Comparison of ENCODE assay signal across 25 cellular contexts in genomic region chr5:18043344-18043743, GRCh38.
A peak's percentile ranks its signal among the peaks of the same experiment; 100 is the strongest.
DNase-seq lines count a peak whose midpoint lies in the region; TF ChIP-seq lines count a peak whose summit lies in the region.
"Had no signal": no experiment of that assay in that cellular context is flagged by ENCODE, and none has a peak within 500 bp of the region (broad histone marks: within the 10 kb centered on the region; RNA-seq: fewer than 3 reads in every experiment).

No MANE protein-coding gene starts in this region.

- no peaks in the 10 kb centered on the region for H3K79me2 ChIP-seq in PC-9 (ENCODE audit: low read depth)

- H3K27ac Mint-ChIP-seq in activated T-helper 1 cell treated with anti-CD3 and anti-CD28 coated beads, Interleukin-12 subunit alpha, Interleukin-12 subunit beta, Interleukin-2, Interleukin-4 antibody, amounts not matched to agents 30 ng/mL and 10 ng/mL and 1 ng/mL, durations not matched to agents 14 hours and 24 hours and 36 hours, result no peak overlapping the region
- no peak overlapping the region for H3K27ac Mint-ChIP-seq in activated CD4-positive, alpha-beta memory T cell treated with anti-CD3 and anti-CD28 coated beads for 36 hours
- no peak overlapping the region for H3K27ac Mint-ChIP-seq in immature natural killer cell
- H3K27ac Mint-ChIP-seq: activated B cell treated with CpG ODN at 0.5 μM for 24 hours; activated naive CD8-positive, alpha-beta T cell; activated T-helper 17 cell treated with anti-CD3 and anti-CD28 coated beads, Interleukin-2, amount 50 U/mL, for 72 hours; CD14-positive monocyte; memory B cell; stimulated activated naive CD8-positive, alpha-beta T cell treated with anti-CD3 and anti-CD28 coated beads, Interleukin-15, amount 100 ng/mL, for 72 hours had no signal

- H3K9me3 ChIP-seq in PC-9 (ENCODE audit: insufficient read depth, low read depth) (no peaks in the 10 kb centered on the region; the same call in 1 of the 2 replicates), HAP-1 (no peaks in the 10 kb centered on the region)
- H3K9me3 ChIP-seq: prostate gland, thyroid gland had no signal

- no peak overlapping the region for H3K27ac ChIP-seq in PC-9
- H3K27ac ChIP-seq: dorsolateral prefrontal cortex, prostate gland, thyroid gland had no signal

- H2AFZ ChIP-seq in PC-9, result peak overlapping the region; percentile 26; the same call in 1 of the 2 replicates

- no peaks in the 10 kb centered on the region for H3K9me3 Mint-ChIP-seq in activated T-helper 1 cell treated with anti-CD3 and anti-CD28 coated beads, Interleukin-12 subunit alpha, Interleukin-12 subunit beta, Interleukin-2, Interleukin-4 antibody, amounts not matched to agents 30 ng/mL and 10 ng/mL and 1 ng/mL, durations not matched to agents 14 hours and 24 hours and 36 hours
- peaks cover 7% of the 10 kb centered on the region for H3K9me3 Mint-ChIP-seq in activated CD4-positive, alpha-beta memory T cell treated with anti-CD3 and anti-CD28 coated beads for 36 hours
- peaks cover 0 to 29% (median 12%) of the 10 kb centered on the region in 6 donors for H3K9me3 Mint-ChIP-seq in immature natural killer cell
- H3K9me3 Mint-ChIP-seq: activated B cell treated with CpG ODN at 0.5 μM for 24 hours; activated T-helper 17 cell treated with anti-CD3 and anti-CD28 coated beads, Interleukin-2, amount 50 U/mL, for 72 hours; memory B cell had no signal

- no peaks in the 10 kb centered on the region for H3K27me3 Mint-ChIP-seq in activated T-helper 1 cell treated with anti-CD3 and anti-CD28 coated beads, Interleukin-12 subunit alpha, Interleukin-12 subunit beta, Interleukin-2, Interleukin-4 antibody, amounts not matched to agents 30 ng/mL and 10 ng/mL and 1 ng/mL, durations not matched to agents 14 hours and 24 hours and 36 hours (ENCODE audit: insufficient read depth)
- H3K27me3 Mint-ChIP-seq in activated CD4-positive, alpha-beta memory T cell treated with anti-CD3 and anti-CD28 coated beads for 36 hours, result no peaks in the 10 kb centered on the region
- H3K27me3 Mint-ChIP-seq in immature natural killer cell (ENCODE audit: low read depth in 3 of 3), result peaks cover 0 to 1% (median 0%) of the 10 kb centered on the region in 3 donors
- H3K27me3 Mint-ChIP-seq: activated B cell treated with CpG ODN at 0.5 μM for 24 hours; activated naive CD8-positive, alpha-beta T cell; activated T-helper 17 cell treated with anti-CD3 and anti-CD28 coated beads, Interleukin-2, amount 50 U/mL, for 72 hours; central memory CD8-positive, alpha-beta T cell; memory B cell; stimulated activated naive CD8-positive, alpha-beta T cell treated with anti-CD3 and anti-CD28 coated beads, Interleukin-15, amount 100 ng/mL, for 72 hours had no signal

- no peak overlapping the region for H3K4me3 ChIP-seq in PC-9
- no peak overlapping the region for H3K4me3 ChIP-seq in epithelial cell of esophagus (ENCODE audit: low read length)
- no peak overlapping the region for H3K4me3 ChIP-seq in HAP-1
- H3K4me3 ChIP-seq: dorsolateral prefrontal cortex, prostate gland, thyroid gland had no signal

- H3K36me3 Mint-ChIP-seq in activated T-helper 1 cell treated with anti-CD3 and anti-CD28 coated beads, Interleukin-12 subunit alpha, Interleukin-12 subunit beta, Interleukin-2, Interleukin-4 antibody, amounts not matched to agents 30 ng/mL and 10 ng/mL and 1 ng/mL, durations not matched to agents 14 hours and 24 hours and 36 hours (ENCODE audit: low read depth), result no peaks in the 10 kb centered on the region
- no peaks in the 10 kb centered on the region for H3K36me3 Mint-ChIP-seq in activated CD4-positive, alpha-beta memory T cell treated with anti-CD3 and anti-CD28 coated beads for 36 hours
- H3K36me3 Mint-ChIP-seq in immature natural killer cell, result no peaks in the 10 kb centered on the region
- H3K36me3 Mint-ChIP-seq: activated naive CD8-positive, alpha-beta T cell; CD14-positive monocyte; memory B cell had no signal

- H3K27me3 ChIP-seq in PC-9 (ENCODE audit: insufficient read depth, low read depth) (no peaks in the 10 kb centered on the region), HAP-1 (ENCODE audit: low read depth) (no peaks in the 10 kb centered on the region)
- H3K27me3 ChIP-seq: dorsolateral prefrontal cortex, thyroid gland had no signal

- H3F3A ChIP-seq in PC-9 (ENCODE audit: insufficient read depth, low read depth), result no peaks in the 10 kb centered on the region

- intact Hi-C loops in PC-9 (cut with micrococcal nuclease; ENCODE audit: unreplicated experiment), result no loop called here
- intact Hi-C loops in activated T-helper 1 cell treated with anti-CD3 and anti-CD28 coated beads, Interleukin-12 subunit alpha, Interleukin-12 subunit beta, Interleukin-2, Interleukin-4 antibody, amounts not matched to agents 30 ng/mL and 10 ng/mL and 1 ng/mL, durations not matched to agents 14 hours and 24 hours and 36 hours (cut with micrococcal nuclease), result no loop called here
- intact Hi-C loops in activated CD4-positive, alpha-beta memory T cell treated with anti-CD3 and anti-CD28 coated beads for 36 hours (cut with micrococcal nuclease), result no loop called here

- H3K4me1 Mint-ChIP-seq in activated T-helper 1 cell treated with anti-CD3 and anti-CD28 coated beads, Interleukin-12 subunit alpha, Interleukin-12 subunit beta, Interleukin-2, Interleukin-4 antibody, amounts not matched to agents 30 ng/mL and 10 ng/mL and 1 ng/mL, durations not matched to agents 14 hours and 24 hours and 36 hours (ENCODE audit: low read depth), result no peaks in the 10 kb centered on the region
- no peaks in the 10 kb centered on the region for H3K4me1 Mint-ChIP-seq in activated CD4-positive, alpha-beta memory T cell treated with anti-CD3 and anti-CD28 coated beads for 36 hours (ENCODE audit: low read depth)
- H3K4me1 Mint-ChIP-seq in immature natural killer cell, result no peaks in the 10 kb centered on the region
- H3K4me1 Mint-ChIP-seq: activated B cell treated with CpG ODN at 0.5 μM for 24 hours; activated T-helper 17 cell treated with anti-CD3 and anti-CD28 coated beads, Interleukin-2, amount 50 U/mL, for 72 hours; CD14-positive monocyte; central memory CD8-positive, alpha-beta T cell; memory B cell; stimulated activated naive CD8-positive, alpha-beta T cell treated with anti-CD3 and anti-CD28 coated beads, Interleukin-15, amount 100 ng/mL, for 72 hours had no signal

- H3K9me2 ChIP-seq in PC-9 (ENCODE audit: insufficient read depth), result no peaks in the 10 kb centered on the region

- POLR2A ChIA-PET in PC-9 (lab: Charles Lee; ENCODE audit: unreplicated experiment), result no interaction called here
- POLR2A ChIA-PET in activated CD4-positive, alpha-beta memory T cell treated with anti-CD3 and anti-CD28 coated beads for 36 hours (lab: Charles Lee), result no interaction called here

- no peak overlapping the region for H3K4me2 ChIP-seq in PC-9

- TF ChIP-seq CTCF in PC-9 (conservative IDR thresholded peaks at IDR 0.05) (no peak), epithelial cell of esophagus (IDR thresholded peaks at IDR 0.05; ENCODE audit: insufficient read depth, low read depth, low read length, missing control alignments) (peak; percentile 50)

- in situ Hi-C loops in HAP-1 (cut with MboI; ENCODE audit: low sequenced_read_pairs), result no loop called here

- H3K4me3 Mint-ChIP-seq in activated T-helper 1 cell treated with anti-CD3 and anti-CD28 coated beads, Interleukin-12 subunit alpha, Interleukin-12 subunit beta, Interleukin-2, Interleukin-4 antibody, amounts not matched to agents 30 ng/mL and 10 ng/mL and 1 ng/mL, durations not matched to agents 14 hours and 24 hours and 36 hours, result no peak overlapping the region
- no peak overlapping the region for H3K4me3 Mint-ChIP-seq in activated CD4-positive, alpha-beta memory T cell treated with anti-CD3 and anti-CD28 coated beads for 36 hours
- H3K4me3 Mint-ChIP-seq in immature natural killer cell, result no peak overlapping the region
- H3K4me3 Mint-ChIP-seq: activated B cell treated with CpG ODN at 0.5 μM for 24 hours; activated naive CD8-positive, alpha-beta T cell; activated T-helper 17 cell treated with anti-CD3 and anti-CD28 coated beads, Interleukin-2, amount 50 U/mL, for 72 hours; CD14-positive monocyte; central memory CD8-positive, alpha-beta T cell; memory B cell; stimulated activated naive CD8-positive, alpha-beta T cell treated with anti-CD3 and anti-CD28 coated beads, Interleukin-15, amount 100 ng/mL, for 72 hours had no signal

- H3K36me3 ChIP-seq in PC-9 (ENCODE audit: low read depth) (no peaks in the 10 kb centered on the region), HAP-1 (replicated peaks) (no peaks in the 10 kb centered on the region)
- H3K36me3 ChIP-seq: prostate gland, thyroid gland had no signal

- DNase-seq in Daoy (ENCODE audit: low read depth), result peak; percentile 33
- DNase-seq in HPDE6-E6E7 (ENCODE audit: extremely low spot score), result peak; percentile 4
- DNase-seq in PC-9, result no peak
- DNase-seq in epithelial cell of esophagus (ENCODE audit: low read depth), result peak; percentile 50
- no peak for DNase-seq in activated T-helper 1 cell treated with anti-CD3 and anti-CD28 coated beads, Interleukin-12 subunit alpha, Interleukin-12 subunit beta, Interleukin-2, Interleukin-4 antibody, amounts not matched to agents 30 ng/mL and 10 ng/mL and 1 ng/mL, durations not matched to agents 14 hours and 24 hours and 36 hours (ENCODE audit: low spot score)
- no peak for DNase-seq in HAP-1 (ENCODE audit: low spot score in 2 of 2)
- no peak for DNase-seq in activated CD4-positive, alpha-beta memory T cell treated with anti-CD3 and anti-CD28 coated beads for 36 hours
- no peak for DNase-seq in immature natural killer cell
- DNase-seq: activated B cell treated with CpG ODN at 0.5 μM for 24 hours; activated CD4-positive, alpha-beta T cell treated with anti-CD3 and anti-CD28 coated beads, Interleukin-2, amount 50 U/mL, for 4 hours; activated CD8-positive, alpha-beta memory T cell treated with anti-CD3 and anti-CD28 coated beads, Interleukin-2, amount 50 U/mL, for 4 hours; Calu3; dorsolateral prefrontal cortex; kidney glomerular epithelial cell; NCI-H1092; NCI-H2029 treated with DMSO at 0.1 percent for 48 hours; RPMI8226; stimulated activated naive CD8-positive, alpha-beta T cell treated with anti-CD3 and anti-CD28 coated beads, Interleukin-15, amount 100 ng/mL, for 72 hours; thyroid gland had no signal

- CTCF ChIA-PET in PC-9 (lab: Charles Lee), result no interaction called here
- CTCF ChIA-PET in activated CD4-positive, alpha-beta memory T cell treated with anti-CD3 and anti-CD28 coated beads for 36 hours (lab: Charles Lee), result no interaction called here

- no peaks in the 10 kb centered on the region for H3K4me1 ChIP-seq in PC-9 (replicated peaks; ENCODE audit: insufficient read depth)
- no peaks in the 10 kb centered on the region for H3K4me1 ChIP-seq in HAP-1
- H3K4me1 ChIP-seq: prostate gland, thyroid gland had no signal

- BruUV-seq in PC-9 (replicated peaks; lab: Mats Ljungman, UMichigan), result no TSS peak

- H4K20me1 ChIP-seq in PC-9 (ENCODE audit: insufficient read depth), result no peaks in the 10 kb centered on the region

Comparison
In these comparisons a context has a peak if more than half of its experiments do, and no peak if none do; other contexts are left out.
1. DNase-seq: peak in Daoy (single experiment), HPDE6-E6E7 (single experiment) and epithelial cell of esophagus (single experiment); none in PC-9 (0 of 2), activated T-helper 1 cell treated with anti-CD3 and anti-CD28 coated beads, Interleukin-12 subunit alpha, Interleukin-12 subunit beta, Interleukin-2, Interleukin-4 antibody, amounts not matched to agents 30 ng/mL and 10 ng/mL and 1 ng/mL, durations not matched to agents 14 hours and 24 hours and 36 hours (single experiment), HAP-1 (0 of 2), activated CD4-positive, alpha-beta memory T cell treated with anti-CD3 and anti-CD28 coated beads for 36 hours (single experiment) and immature natural killer cell (0 of 3).